In genomic region chr7:84364708-84365107, GRCh38 we compare ENCODE assay signal across 1 cellular context.
TF ChIP-seq lines count a peak whose summit lies in the region.

No MANE protein-coding gene starts in this region.

TF ChIP-seq in SK-N-SH, 30 proteins besides CTCF, POLR2A, EP300 and RAD21 (continued from another document):
- TF ChIP-seq, protein P1, sequence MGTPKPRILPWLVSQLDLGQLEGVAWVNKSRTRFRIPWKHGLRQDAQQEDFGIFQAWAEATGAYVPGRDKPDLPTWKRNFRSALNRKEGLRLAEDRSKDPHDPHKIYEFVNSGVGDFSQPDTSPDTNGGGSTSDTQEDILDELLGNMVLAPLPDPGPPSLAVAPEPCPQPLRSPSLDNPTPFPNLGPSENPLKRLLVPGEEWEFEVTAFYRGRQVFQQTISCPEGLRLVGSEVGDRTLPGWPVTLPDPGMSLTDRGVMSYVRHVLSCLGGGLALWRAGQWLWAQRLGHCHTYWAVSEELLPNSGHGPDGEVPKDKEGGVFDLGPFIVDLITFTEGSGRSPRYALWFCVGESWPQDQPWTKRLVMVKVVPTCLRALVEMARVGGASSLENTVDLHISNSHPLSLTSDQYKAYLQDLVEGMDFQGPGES (IDR thresholded peaks at IDR 0.05; ENCODE audit: low read depth, low read length), result no peak
- TF ChIP-seq FOSL2 (IDR thresholded peaks at IDR 0.05; ENCODE audit: borderline replicate concordance, low read depth) (no peak), ELF1 (IDR thresholded peaks at IDR 0.05) (no peak; the same call in 1 of the 2 replicates), TAF1 (IDR thresholded peaks at IDR 0.05; ENCODE audit: borderline replicate concordance, low read depth, low read length) (no peak), RXRA (IDR thresholded peaks at IDR 0.05; ENCODE audit: borderline replicate concordance, low read depth) (no peak), TEAD4 (IDR thresholded peaks at IDR 0.05; ENCODE audit: borderline replicate concordance, insufficient read depth) (no peak)
